ENCODE assay signal across 16 cellular contexts in genomic region chr14:74585406-74586335, GRCh38. TPM values are rescaled to one million over a fixed set of nuclear protein-coding genes. Genes with fewer than 3 reads are reported as not detected.
A peak's percentile ranks its signal among the peaks of the same experiment; 100 is the strongest.
DNase-seq lines count a peak whose midpoint lies in the region; ATAC-seq and TF ChIP-seq lines count a peak whose summit lies in the region.
"Had no signal": no experiment of that assay in that cellular context is flagged by ENCODE, and none has a peak within 500 bp of the region (broad histone marks: within the 10 kb centered on the region; RNA-seq: fewer than 3 reads in every experiment).

No MANE protein-coding gene starts in this region.

- no peak overlapping the region for H3K4me3 Mint-ChIP-seq in dendritic cell treated with granulocyte-macrophage colony-stimulating factor and Interleukin-4, amounts not matched to agents 40 ng/mL and 50 ng/mL, for 4 days

- no peak for TF ChIP-seq CTCF in heart left ventricle (IDR thresholded peaks at IDR 0.05)
- no peak for TF ChIP-seq CTCF in heart right ventricle (IDR thresholded peaks at IDR 0.05)
- TF ChIP-seq CTCF in spleen (IDR thresholded peaks at IDR 0.05 in 8 of 11, conservative IDR thresholded peaks at IDR 0.05 in 3 of 11), result no peak

- H3K9me3 ChIP-seq in heart left ventricle (no peaks in the 10 kb centered on the region), heart right ventricle (no peaks in the 10 kb centered on the region), spleen (no peaks in the 10 kb centered on the region)
- H3K9me3 ChIP-seq: HAP-1 had no signal

- peaks cover 56% of the 10 kb centered on the region for H3K4me1 Mint-ChIP-seq in dendritic cell treated with granulocyte-macrophage colony-stimulating factor and Interleukin-4, amounts not matched to agents 40 ng/mL and 50 ng/mL, for 4 days (ENCODE audit: low read depth)

- TF ChIP-seq POLR2A in heart left ventricle (IDR thresholded peaks at IDR 0.05), result no peak
- TF ChIP-seq POLR2A in spleen (IDR thresholded peaks at IDR 0.05), result no peak

- peaks cover 25% of the 10 kb centered on the region for H3K27me3 Mint-ChIP-seq in dendritic cell treated with granulocyte-macrophage colony-stimulating factor and Interleukin-4, amounts not matched to agents 40 ng/mL and 50 ng/mL, for 4 days

- H3K27ac ChIP-seq in heart left ventricle (peak overlapping the region in 5 of 12 donors; percentile 24 to 64 (median 53)), heart right ventricle (peak overlapping the region in 5 of 10 donors; percentile 9 to 81 (median 39)), spleen (no peak overlapping the region)
- H3K27ac ChIP-seq: C4-2B had no signal

- H3K4me3 ChIP-seq in heart left ventricle, result no peak overlapping the region
- no peak overlapping the region for H3K4me3 ChIP-seq in heart right ventricle
- H3K4me3 ChIP-seq in spleen, result no peak overlapping the region
- H3K4me3 ChIP-seq: HAP-1 had no signal

- no peaks in the 10 kb centered on the region for H3K9me3 Mint-ChIP-seq in dendritic cell treated with granulocyte-macrophage colony-stimulating factor and Interleukin-4, amounts not matched to agents 40 ng/mL and 50 ng/mL, for 4 days

- no peaks in the 10 kb centered on the region for H3K27me3 ChIP-seq in heart left ventricle
- no peaks in the 10 kb centered on the region for H3K27me3 ChIP-seq in heart right ventricle
- H3K27me3 ChIP-seq in spleen (replicated peaks in 1 of 7), result no peaks in the 10 kb centered on the region

- H3K36me3 Mint-ChIP-seq in dendritic cell treated with granulocyte-macrophage colony-stimulating factor and Interleukin-4, amounts not matched to agents 40 ng/mL and 50 ng/mL, for 4 days (ENCODE audit: low read depth), result no peaks in the 10 kb centered on the region

- ATAC-seq in heart left ventricle, result no peak
- ATAC-seq in heart right ventricle, result no peak
- no peak for ATAC-seq in GM21360 (IDR thresholded peaks at IDR 0.05; ENCODE audit: unreplicated experiment)

- H3K4me1 ChIP-seq in heart left ventricle (peaks cover 0 to 65% (median 25%) of the 10 kb centered on the region in 12 donors), heart right ventricle (peaks cover 12 to 56% (median 26%) of the 10 kb centered on the region in 9 donors), spleen (peaks cover 0 to 7% (median 2%) of the 10 kb centered on the region in 6 donors)
- H3K4me1 ChIP-seq: HAP-1 had no signal

- H3K27ac Mint-ChIP-seq in dendritic cell treated with granulocyte-macrophage colony-stimulating factor and Interleukin-4, amounts not matched to agents 40 ng/mL and 50 ng/mL, for 4 days, result peak overlapping the region; percentile 20

- H3K36me3 ChIP-seq in heart left ventricle (peaks cover 0 to 4% (median 0%) of the 10 kb centered on the region in 9 donors), heart right ventricle (no peaks in the 10 kb centered on the region), spleen (no peaks in the 10 kb centered on the region)
- H3K36me3 ChIP-seq: HAP-1 had no signal

- DNase-seq in heart left ventricle (peak in 3 of 5 donors; percentile 18 to 28 (median 23)), heart right ventricle (no peak), spleen (peak; percentile 54), SW480 (ENCODE audit: low spot score) (no peak), SK-N-DZ (ENCODE audit: low spot score) (no peak), SHP77 treated with DMSO at 0.1 percent for 48 hours (lab: John Stamatoyannopoulos, UW) (no peak)
- DNase-seq: COR-L47, DMS53, Kasumi-1, NCI-H1417 treated with DMSO at 0.1 percent for 48 hours, NCI-H2029, NCI-H510A treated with DMSO at 0.1 percent for 48 hours had no signal

- WGBS in heart left ventricle, 4 donors, result 93 to 96% (median 95%) methylated on average over 32 to 33 of the region's 33 CpGs
- 96 to 97% methylated on average over 33 of the region's 33 CpGs for WGBS in heart right ventricle, 2 donors
- WGBS in spleen, 5 donors, result 90 to 95% (median 93%) methylated on average over 23 to 33 of the region's 33 CpGs

- intact Hi-C loops in heart left ventricle (cut with DNase I), result no loop called here
- intact Hi-C loops in heart right ventricle (cut with DNase I), result no loop called here
- intact Hi-C loops in dendritic cell treated with granulocyte-macrophage colony-stimulating factor and Interleukin-4, amounts not matched to agents 40 ng/mL and 50 ng/mL, for 4 days (cut with micrococcal nuclease), result no loop called here
- intact Hi-C loops in spleen (cut with DNase I; ENCODE audit: low total_unique reads), result no loop called here

RNA-seq across cellular contexts. Expression of gene LTBP2, which starts 26.4 kb away (rescaled TPM):
- total RNA-seq in heart left ventricle, result 10 to 100 TPM; 19.1 to 69.1 (median 36.1) TPM
- polyA plus RNA-seq in heart left ventricle, result 1 to 10 TPM; 4.0 to 8.4 TPM
- total RNA-seq in heart right ventricle, result 10 to 100 TPM in 9 of 10 donors, 1 to 10 TPM in 1; 7.1 to 50.3 (median 18.5) TPM
- polyA plus RNA-seq in heart right ventricle, result 1 to 10 TPM; 3.5 TPM
- 10 to 100 TPM in 1 of 7 donors, 1 to 10 TPM in 6; 4.3 to 10.7 (median 6.3) TPM for total RNA-seq in spleen
- polyA plus RNA-seq in spleen, result 1 to 10 TPM; 3.4 to 6.7 (median 4.2) TPM
- polyA plus RNA-seq in SK-N-DZ (2014; cell fraction: cytosol; rRNA removed), result 0.01 TPM in 1 of 2 replicates, not detected in the other
- polyA plus RNA-seq in SK-N-DZ (2014; cell fraction: nucleus; rRNA removed), result not detected in 2 replicates

Comparison
In these comparisons a context has a peak if more than half of its experiments do, and no peak if none do; other contexts are left out.
1. DNase-seq: peak in heart left ventricle (3 of 5) and spleen (single experiment); none in heart right ventricle (0 of 2), SW480 (single experiment), SK-N-DZ (single experiment) and SHP77 treated with DMSO at 0.1 percent for 48 hours (single experiment).